ENCODE assay signal across 13 cellular contexts in genomic region chr7:155591055-155591750, GRCh38. TPM values are rescaled to one million over a fixed set of nuclear protein-coding genes. Genes with fewer than 3 reads are reported as not detected.
A peak's percentile ranks its signal among the peaks of the same experiment; 100 is the strongest.
DNase-seq lines count a peak whose midpoint lies in the region; ATAC-seq, FAIRE-seq and TF ChIP-seq lines count a peak whose summit lies in the region.
"Had no signal": no experiment of that assay in that cellular context is flagged by ENCODE, and none has a peak within 500 bp of the region (broad histone marks: within the 10 kb centered on the region; RNA-seq: fewer than 3 reads in every experiment).

No MANE protein-coding gene starts in this region.

- TF ChIP-seq CTCF in PC-3 (conservative IDR thresholded peaks at IDR 0.05; ENCODE audit: low read depth, low read length): no peak
- TF ChIP-seq CTCF in HepG2 (CRISPR knock-in tag; IDR thresholded peaks at IDR 0.05): no peak

- CTCF ChIA-PET in PC-3 (lab: Charles Lee): no interaction called here
- CTCF ChIA-PET in HepG2 (lab: Yijun Ruan, JAX; ENCODE audit: low intra/inter-chr PET ratio, low total read pairs): no interaction called here

- in situ Hi-C loops in HepG2 (cut with HindIII; ENCODE audit: extremely low pct_ligation_motif_present, low pct_unique_long_range_greater_than_20kb): no loop called here

- H3K9ac ChIP-seq in PC-3 (ENCODE audit: low read length) (no peak overlapping the region), HepG2 (ENCODE audit: insufficient read depth, low read depth, low read length) (0 out of 2 replicates have a peak overlapping the region, but pooled peaks have one; percentile 47)

- H3K4me2 ChIP-seq in PC-3 (ENCODE audit: low read length) (peak overlapping the region; percentile 37; the same call in 1 of the 2 replicates), HepG2 (ENCODE audit: low read depth, low read length) (peak overlapping the region; percentile 83)

- TF ChIP-seq EP300 in HepG2 (IDR thresholded peaks at IDR 0.05; ENCODE audit: low read depth in 2 of 2, low read length in 2 of 2): no peak; a peak in 1 of 4 replicates
- TF ChIP-seq EP300 in HepG2 (CRISPR knock-in tag; IDR thresholded peaks at IDR 0.05; ENCODE audit: borderline replicate concordance): no peak

- H3K36me3 Mint-ChIP-seq in activated T-helper 17 cell treated with anti-CD3 and anti-CD28 coated beads, Interleukin-2, amount 50 U/mL, for 72 hours (ENCODE audit: low read depth): no peaks in the 10 kb centered on the region

- 85% methylated on average over 7 of the region's 14 CpGs for WGBS in HepG2 (ENCODE audit: low lambda C conversion rate)

- TF ChIP-seq POLR2A in HepG2 (IDR thresholded peaks at IDR 0.05; ENCODE audit: insufficient read depth in 1 of 2, low read depth in 2 of 2, low read length in 2 of 2): no peak

- no peak for TF ChIP-seq RAD21 in HepG2 (CRISPR knock-in tag; IDR thresholded peaks at IDR 0.05)

- DNase-seq in stimulated activated naive CD8-positive, alpha-beta T cell treated with anti-CD3 and anti-CD28 coated beads, Interleukin-15, Interleukin-2, amounts not matched to agents 100 U/mL and 50 U/mL, for 24 hours: no peak
- no peak for DNase-seq in stimulated activated naive CD8-positive, alpha-beta T cell treated with anti-CD3 and anti-CD28 coated beads, Interleukin-15, amount 100 ng/mL, for 72 hours
- DNase-seq in PC-3 (peak; percentile 68), HepG2 (ENCODE audit: low spot score) (no peak), MG63 (no peak), superior temporal gyrus (ENCODE audit: extremely low spot score) (no peak)

- H3K4me1 Mint-ChIP-seq in stimulated activated naive CD8-positive, alpha-beta T cell treated with anti-CD3 and anti-CD28 coated beads, Interleukin-15, amount 100 ng/mL, for 72 hours: no peaks in the 10 kb centered on the region
- no peaks in the 10 kb centered on the region for H3K4me1 Mint-ChIP-seq in activated T-helper 17 cell treated with anti-CD3 and anti-CD28 coated beads, Interleukin-2, amount 50 U/mL, for 72 hours

- intact Hi-C loops in PC-3 (cut with micrococcal nuclease): loop anchor here (10.0 kb wide), 1 partner anchor 666 kb away; no protein-coding TSS in a partner anchor
- intact Hi-C loops in HepG2 (cut with micrococcal nuclease; ENCODE audit: unreplicated experiment): no loop called here

- no peaks in the 10 kb centered on the region for H3K9me2 ChIP-seq in PC-3 (replicated peaks; ENCODE audit: low read length)

- BruUV-seq in PC-3 (replicated peaks; lab: Mats Ljungman, UMichigan) (no TSS peak), HepG2 (replicated peaks; lab: Mats Ljungman, UMichigan) (no TSS peak)

- no peaks in the 10 kb centered on the region for H3K9me3 Mint-ChIP-seq in stimulated activated naive CD8-positive, alpha-beta T cell treated with anti-CD3 and anti-CD28 coated beads, Interleukin-15, amount 100 ng/mL, for 72 hours
- no peaks in the 10 kb centered on the region for H3K9me3 Mint-ChIP-seq in activated T-helper 17 cell treated with anti-CD3 and anti-CD28 coated beads, Interleukin-2, amount 50 U/mL, for 72 hours

- peak; percentile 16 for ATAC-seq in stimulated activated naive CD8-positive, alpha-beta T cell treated with anti-CD3 and anti-CD28 coated beads, Interleukin-15, Interleukin-2, amounts not matched to agents 100 U/mL and 50 U/mL, for 24 hours
- ATAC-seq in stimulated activated naive CD8-positive, alpha-beta T cell treated with anti-CD3 and anti-CD28 coated beads, Interleukin-15, amount 100 ng/mL, for 72 hours: no peak
- ATAC-seq in PC-3: peak; percentile 68
- ATAC-seq in HepG2: peak; percentile 12
- no peak for ATAC-seq in GM21528 (IDR thresholded peaks at IDR 0.05; ENCODE audit: low FRiP score, unreplicated experiment)
- ATAC-seq in activated T-helper 17 cell treated with anti-CD3 and anti-CD28 coated beads, Interleukin-2, amount 50 U/mL, for 72 hours (replicated peaks): no peak

- no peak overlapping the region for H3K4me3 Mint-ChIP-seq in stimulated activated naive CD8-positive, alpha-beta T cell treated with anti-CD3 and anti-CD28 coated beads, Interleukin-15, amount 100 ng/mL, for 72 hours
- no peak overlapping the region for H3K4me3 Mint-ChIP-seq in activated T-helper 17 cell treated with anti-CD3 and anti-CD28 coated beads, Interleukin-2, amount 50 U/mL, for 72 hours

- FAIRE-seq in HepG2 (lab: Jason Lieb, UNC): no peak

- no peaks in the 10 kb centered on the region for H3K79me2 ChIP-seq in PC-3 (ENCODE audit: low read length)
- no peaks in the 10 kb centered on the region for H3K79me2 ChIP-seq in HepG2 (ENCODE audit: insufficient read depth, low read length)

- H3K27ac Mint-ChIP-seq in stimulated activated naive CD8-positive, alpha-beta T cell treated with anti-CD3 and anti-CD28 coated beads, Interleukin-15, amount 100 ng/mL, for 72 hours: no peak overlapping the region
- H3K27ac Mint-ChIP-seq in activated T-helper 17 cell treated with anti-CD3 and anti-CD28 coated beads, Interleukin-2, amount 50 U/mL, for 72 hours: no peak overlapping the region

- H3K27me3 ChIP-seq in PC-3 (ENCODE audit: low read length): no peaks in the 10 kb centered on the region
- H3K27me3 ChIP-seq in HepG2 (ENCODE audit: control insufficient read depth in 1 of 2, insufficient read depth in 2 of 2, low read length in 2 of 2): peaks cover 4 to 14% of the 10 kb centered on the region in 2 experiments; a peak in 2 of 5 replicates
- no peaks in the 10 kb centered on the region for H3K27me3 ChIP-seq in MG63
- H3K27me3 ChIP-seq: adrenal gland had no signal

- no peak overlapping the region for H3K4me3 ChIP-seq in PC-3 (ENCODE audit: low read length)
- H3K4me3 ChIP-seq in HepG2 (replicated peaks in 1 of 3; ENCODE audit: insufficient read depth in 1 of 3, low read depth in 2 of 3, low read length in 3 of 3): peak overlapping the region; percentile 44 to 69 (median 47); a peak in 4 of 6 replicates
- H3K4me3 ChIP-seq in MG63: no peak overlapping the region
- H3K4me3 ChIP-seq: adrenal gland, coronary artery, thoracic aorta had no signal

- POLR2A ChIA-PET in PC-3 (lab: Charles Lee; ENCODE audit: unreplicated experiment) (no interaction called here), HepG2 (lab: Yijun Ruan, JAX) (interaction anchor here (2.0 kb wide), 1 partner anchor 28 kb away, joined by 4 read pairs; no protein-coding TSS in a partner anchor)

- H3K4me1 ChIP-seq in PC-3 (ENCODE audit: insufficient read depth, low read length) (peaks cover 9% of the 10 kb centered on the region; the same call in 1 of the 2 replicates), HepG2 (ENCODE audit: insufficient read depth, low read length) (peaks cover 69% of the 10 kb centered on the region)
- H3K4me1 ChIP-seq: adrenal gland had no signal

- H3K36me3 ChIP-seq in PC-3 (ENCODE audit: low read depth, low read length) (no peaks in the 10 kb centered on the region), HepG2 (replicated peaks in 1 of 2; ENCODE audit: control insufficient read depth in 1 of 2, insufficient read depth in 2 of 2, low read length in 2 of 2) (no peaks in the 10 kb centered on the region), MG63 (no peaks in the 10 kb centered on the region)
- H3K36me3 ChIP-seq: adrenal gland, thoracic aorta had no signal

- H2AFZ ChIP-seq in PC-3 (ENCODE audit: low read length) (peak overlapping the region; percentile 26; the same call in 1 of the 2 replicates), HepG2 (ENCODE audit: low read length) (peak overlapping the region; percentile 21)

- H4K20me1 ChIP-seq in PC-3 (ENCODE audit: low read length) (no peaks in the 10 kb centered on the region), HepG2 (ENCODE audit: insufficient read depth, low read length) (no peaks in the 10 kb centered on the region)

- H3K27ac ChIP-seq in PC-3 (ENCODE audit: low read length): no peak overlapping the region
- H3K27ac ChIP-seq in HepG2 (ENCODE audit: extremely low read length, insufficient read depth, low read length): no peak overlapping the region
- H3K27ac ChIP-seq: adrenal gland, coronary artery, thoracic aorta had no signal

- H3K27me3 Mint-ChIP-seq in stimulated activated naive CD8-positive, alpha-beta T cell treated with anti-CD3 and anti-CD28 coated beads, Interleukin-15, amount 100 ng/mL, for 72 hours: peaks cover 72% of the 10 kb centered on the region
- H3K27me3 Mint-ChIP-seq in activated T-helper 17 cell treated with anti-CD3 and anti-CD28 coated beads, Interleukin-2, amount 50 U/mL, for 72 hours: peaks cover 38% of the 10 kb centered on the region

- H3K9me3 ChIP-seq in PC-3 (ENCODE audit: low read length) (no peaks in the 10 kb centered on the region), HepG2 (ENCODE audit: low read length) (no peaks in the 10 kb centered on the region), MG63 (no peaks in the 10 kb centered on the region)
- H3K9me3 ChIP-seq: adrenal gland, thoracic aorta had no signal

- no peaks in the 10 kb centered on the region for H3F3A ChIP-seq in PC-3 (ENCODE audit: low read length, unreplicated experiment)

RNA-seq across cellular contexts. Expression of gene CNPY1, which starts 44.8 kb away (rescaled TPM):
- not detected in 2 replicates for total RNA-seq in PC-3 (2014; rRNA removed)
- total RNA-seq in HepG2 (2016; rRNA removed; fragmentation: Illumina TruSeq; extraction: Trizol): not detected in 2 replicates
- total RNA-seq in HepG2 (2016; cell fraction: cytosol; rRNA removed; fragmentation: Illumina TruSeq; extraction: Trizol; ENCODE audit: low read depth): not detected in 2 replicates
- total RNA-seq in HepG2 (2016; cell fraction: insoluble cytoplasmic fraction; rRNA removed; fragmentation: Illumina TruSeq; extraction: Trizol): not detected in 2 replicates
- not detected in 2 replicates for total RNA-seq in HepG2 (2016; cell fraction: membrane; rRNA removed; fragmentation: Illumina TruSeq; extraction: Trizol)
- total RNA-seq in HepG2 (2016; cell fraction: nucleus; rRNA removed; fragmentation: Illumina TruSeq; extraction: Trizol): not detected in 2 replicates
- polyA plus RNA-seq in HepG2 (2011; rRNA removed): not detected in 2 replicates
- polyA plus RNA-seq in HepG2 (2011; cell fraction: cytosol; rRNA removed): not detected in 2 replicates
- not detected in 2 replicates for polyA plus RNA-seq in HepG2 (2011; cell fraction: nucleus; rRNA removed)
- polyA plus RNA-seq in HepG2 (2012): not detected in 2 replicates
- not detected in 2 replicates for polyA plus RNA-seq in HepG2 (2016; cell fraction: cytosol; fragmentation: Illumina TruSeq; extraction: Trizol; ENCODE audit: low read depth)
- not detected in 2 replicates for polyA plus RNA-seq in HepG2 (2016; cell fraction: insoluble cytoplasmic fraction; fragmentation: Illumina TruSeq; extraction: Trizol; ENCODE audit: low read depth)
- polyA plus RNA-seq in HepG2 (2016; cell fraction: membrane; fragmentation: Illumina TruSeq; extraction: Trizol; ENCODE audit: low read depth): not detected in 2 replicates
- polyA plus RNA-seq in HepG2 (2016; cell fraction: nucleus; fragmentation: Illumina TruSeq; extraction: Trizol; ENCODE audit: insufficient read depth, low read depth): not detected in 2 replicates
- not detected in 2 replicates for polyA minus RNA-seq in HepG2 (2011; rRNA and poly(A)+ RNA removed; ENCODE audit: low replicate concordance)
- not detected in 2 replicates for polyA minus RNA-seq in HepG2 (2011; cell fraction: cytosol; rRNA and poly(A)+ RNA removed)
- polyA minus RNA-seq in HepG2 (2011; cell fraction: nucleus; rRNA and poly(A)+ RNA removed): not detected in 2 replicates
- total RNA-seq in activated T-helper 17 cell treated with anti-CD3 and anti-CD28 coated beads, Interleukin-2, amount 50 U/mL, for 72 hours: not detected
- not detected in 2 replicates for total RNA-seq in MG63 (2014; rRNA removed; shearing (Covaris generic); ENCODE audit: low replicate concordance)
- total RNA-seq: adrenal gland, LHCN-M2, lower leg skin, thoracic aorta had no signal
- polyA plus RNA-seq: adrenal gland had no signal

RNA-seq across cellular contexts. Expression of gene RBM33, which starts 53.3 kb away (rescaled TPM):
- total RNA-seq in PC-3 (2014; rRNA removed) (25.3 and 31.2 TPM in 2 replicates), HepG2 (2016; rRNA removed; fragmentation: Illumina TruSeq; extraction: Trizol) (22.3 and 28.9 TPM in 2 replicates)
- 316 and 350 TPM in 2 replicates for total RNA-seq in HepG2 (2016; cell fraction: cytosol; rRNA removed; fragmentation: Illumina TruSeq; extraction: Trizol; ENCODE audit: low read depth)
- 18.9 and 26.2 TPM in 2 replicates for total RNA-seq in HepG2 (2016; cell fraction: insoluble cytoplasmic fraction; rRNA removed; fragmentation: Illumina TruSeq; extraction: Trizol)
- 57.6 and 59.9 TPM in 2 replicates for total RNA-seq in HepG2 (2016; cell fraction: membrane; rRNA removed; fragmentation: Illumina TruSeq; extraction: Trizol)
- 50.1 and 55.5 TPM in 2 replicates for total RNA-seq in HepG2 (2016; cell fraction: nucleus; rRNA removed; fragmentation: Illumina TruSeq; extraction: Trizol)
- polyA plus RNA-seq in HepG2 (2011; rRNA removed): 12.4 TPM in 2 replicates
- 5.1 and 5.5 TPM in 2 replicates for polyA plus RNA-seq in HepG2 (2011; cell fraction: cytosol; rRNA removed)
- 79.7 and 90.7 TPM in 2 replicates for polyA plus RNA-seq in HepG2 (2011; cell fraction: nucleus; rRNA removed)
- 26.4 and 28.0 TPM in 2 replicates for polyA plus RNA-seq in HepG2 (2012)
- 3.1 and 3.3 TPM in 2 replicates for polyA plus RNA-seq in HepG2 (2016; cell fraction: cytosol; fragmentation: Illumina TruSeq; extraction: Trizol; ENCODE audit: low read depth)
- polyA plus RNA-seq in HepG2 (2016; cell fraction: insoluble cytoplasmic fraction; fragmentation: Illumina TruSeq; extraction: Trizol; ENCODE audit: low read depth): 10.1 and 11.9 TPM in 2 replicates
- polyA plus RNA-seq in HepG2 (2016; cell fraction: membrane; fragmentation: Illumina TruSeq; extraction: Trizol; ENCODE audit: low read depth): 4.5 and 4.7 TPM in 2 replicates
- polyA plus RNA-seq in HepG2 (2016; cell fraction: nucleus; fragmentation: Illumina TruSeq; extraction: Trizol; ENCODE audit: insufficient read depth, low read depth): 38.9 and 41.2 TPM in 2 replicates
- polyA minus RNA-seq in HepG2 (2011; rRNA and poly(A)+ RNA removed; ENCODE audit: low replicate concordance): 18.7 and 23.4 TPM in 2 replicates
- 21.6 and 23.1 TPM in 2 replicates for polyA minus RNA-seq in HepG2 (2011; cell fraction: cytosol; rRNA and poly(A)+ RNA removed)
- polyA minus RNA-seq in HepG2 (2011; cell fraction: nucleus; rRNA and poly(A)+ RNA removed): 99.0 and 111 TPM in 2 replicates
- total RNA-seq in activated T-helper 17 cell treated with anti-CD3 and anti-CD28 coated beads, Interleukin-2, amount 50 U/mL, for 72 hours: 100 to 1,000 TPM in 1 of 2 donors, 10 to 100 TPM in 1; 79.6 to 114 TPM
- 3.1 and 7.6 TPM in 2 replicates for total RNA-seq in MG63 (2014; rRNA removed; shearing (Covaris generic); ENCODE audit: low replicate concordance)

Comparison
In these comparisons a context has a peak if more than half of its experiments do, and no peak if none do; other contexts are left out.
1. ATAC-seq: peak in stimulated activated naive CD8-positive, alpha-beta T cell treated with anti-CD3 and anti-CD28 coated beads, Interleukin-15, Interleukin-2, amounts not matched to agents 100 U/mL and 50 U/mL, for 24 hours (single experiment), PC-3 (single experiment) and HepG2 (single experiment); none in stimulated activated naive CD8-positive, alpha-beta T cell treated with anti-CD3 and anti-CD28 coated beads, Interleukin-15, amount 100 ng/mL, for 72 hours (single experiment), GM21528 (single experiment) and activated T-helper 17 cell treated with anti-CD3 and anti-CD28 coated beads, Interleukin-2, amount 50 U/mL, for 72 hours (single experiment).
2. H3K4me3 ChIP-seq: peak in HepG2 (3 of 3); none in PC-3 (single experiment) and MG63 (single experiment).